Comparison of ENCODE assay signal across 2 cellular contexts in the genomic region with DNA sequence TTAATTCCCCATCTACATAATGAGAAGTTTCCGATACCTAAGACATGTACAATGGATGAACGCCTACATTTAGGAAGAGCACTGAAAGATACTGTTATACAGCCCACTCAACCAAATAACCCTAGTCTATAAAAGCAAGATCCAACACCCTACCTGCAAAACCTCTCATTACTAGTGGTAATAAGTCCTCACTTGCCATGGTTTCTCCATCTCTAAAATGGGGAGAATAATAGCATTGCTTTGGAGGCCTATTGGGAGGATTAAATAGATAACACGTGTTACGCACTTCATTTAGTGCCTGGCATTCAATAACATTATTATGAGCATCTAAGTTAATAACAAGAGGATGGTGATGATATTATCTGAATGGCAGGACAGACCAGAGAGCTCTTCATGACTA.
A peak's percentile ranks its signal among the peaks of the same experiment; 100 is the strongest.
TF ChIP-seq lines count a peak whose summit lies in the region.

No MANE protein-coding gene starts in this region.

TF ChIP-seq in IMR-90, 13 proteins besides CTCF, POLR2A, EP300 and RAD21:
- no peak for TF ChIP-seq CHD1 (IDR thresholded peaks at IDR 0.05; ENCODE audit: low read depth, low read length)
- TF ChIP-seq FOS (IDR thresholded peaks at IDR 0.05; ENCODE audit: low read depth, low read length): no peak
- TF ChIP-seq, protein P1, sequence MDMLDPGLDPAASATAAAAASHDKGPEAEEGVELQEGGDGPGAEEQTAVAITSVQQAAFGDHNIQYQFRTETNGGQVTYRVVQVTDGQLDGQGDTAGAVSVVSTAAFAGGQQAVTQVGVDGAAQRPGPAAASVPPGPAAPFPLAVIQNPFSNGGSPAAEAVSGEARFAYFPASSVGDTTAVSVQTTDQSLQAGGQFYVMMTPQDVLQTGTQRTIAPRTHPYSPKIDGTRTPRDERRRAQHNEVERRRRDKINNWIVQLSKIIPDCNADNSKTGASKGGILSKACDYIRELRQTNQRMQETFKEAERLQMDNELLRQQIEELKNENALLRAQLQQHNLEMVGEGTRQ (IDR thresholded peaks at IDR 0.05; ENCODE audit: low read depth, low read length): no peak
- TF ChIP-seq RCOR1 (IDR thresholded peaks at IDR 0.05; ENCODE audit: insufficient replicate concordance, low read length): no peak
- TF ChIP-seq NFE2L2 (IDR thresholded peaks at IDR 0.05; ENCODE audit: low read depth, low read length): no peak
- TF ChIP-seq MAFK (IDR thresholded peaks at IDR 0.05; ENCODE audit: low read depth, low read length): no peak
- TF ChIP-seq MXI1 (IDR thresholded peaks at IDR 0.05; ENCODE audit: borderline replicate concordance, low read depth, low read length): no peak
- no peak for TF ChIP-seq RFX5 (IDR thresholded peaks at IDR 0.05; ENCODE audit: low read depth, low read length)
- TF ChIP-seq, protein P2, sequence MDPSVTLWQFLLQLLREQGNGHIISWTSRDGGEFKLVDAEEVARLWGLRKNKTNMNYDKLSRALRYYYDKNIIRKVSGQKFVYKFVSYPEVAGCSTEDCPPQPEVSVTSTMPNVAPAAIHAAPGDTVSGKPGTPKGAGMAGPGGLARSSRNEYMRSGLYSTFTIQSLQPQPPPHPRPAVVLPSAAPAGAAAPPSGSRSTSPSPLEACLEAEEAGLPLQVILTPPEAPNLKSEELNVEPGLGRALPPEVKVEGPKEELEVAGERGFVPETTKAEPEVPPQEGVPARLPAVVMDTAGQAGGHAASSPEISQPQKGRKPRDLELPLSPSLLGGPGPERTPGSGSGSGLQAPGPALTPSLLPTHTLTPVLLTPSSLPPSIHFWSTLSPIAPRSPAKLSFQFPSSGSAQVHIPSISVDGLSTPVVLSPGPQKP (IDR thresholded peaks at IDR 0.05; ENCODE audit: borderline replicate concordance, low read depth, low read length): no peak
- no peak for TF ChIP-seq SMC3 (IDR thresholded peaks at IDR 0.05; ENCODE audit: low read depth, low read length)
- no peak for TF ChIP-seq CEBPB (IDR thresholded peaks at IDR 0.05; ENCODE audit: low read depth, low read length)
- TF ChIP-seq MAZ (IDR thresholded peaks at IDR 0.05; ENCODE audit: borderline replicate concordance, low read depth, low read length): no peak
- TF ChIP-seq BHLHE40 (IDR thresholded peaks at IDR 0.05; ENCODE audit: low read depth, low read length): no peak

TF ChIP-seq in K562, 482 proteins besides CTCF, POLR2A, EP300 and RAD21:
- TF ChIP-seq CHD1 (IDR thresholded peaks at IDR 0.05; ENCODE audit: low read length): no peak
- peak; percentile 33 for TF ChIP-seq RBM25 (IDR thresholded peaks at IDR 0.05; ENCODE audit: low read depth, low read length, severe bottlenecking)
